In the genomic region with DNA sequence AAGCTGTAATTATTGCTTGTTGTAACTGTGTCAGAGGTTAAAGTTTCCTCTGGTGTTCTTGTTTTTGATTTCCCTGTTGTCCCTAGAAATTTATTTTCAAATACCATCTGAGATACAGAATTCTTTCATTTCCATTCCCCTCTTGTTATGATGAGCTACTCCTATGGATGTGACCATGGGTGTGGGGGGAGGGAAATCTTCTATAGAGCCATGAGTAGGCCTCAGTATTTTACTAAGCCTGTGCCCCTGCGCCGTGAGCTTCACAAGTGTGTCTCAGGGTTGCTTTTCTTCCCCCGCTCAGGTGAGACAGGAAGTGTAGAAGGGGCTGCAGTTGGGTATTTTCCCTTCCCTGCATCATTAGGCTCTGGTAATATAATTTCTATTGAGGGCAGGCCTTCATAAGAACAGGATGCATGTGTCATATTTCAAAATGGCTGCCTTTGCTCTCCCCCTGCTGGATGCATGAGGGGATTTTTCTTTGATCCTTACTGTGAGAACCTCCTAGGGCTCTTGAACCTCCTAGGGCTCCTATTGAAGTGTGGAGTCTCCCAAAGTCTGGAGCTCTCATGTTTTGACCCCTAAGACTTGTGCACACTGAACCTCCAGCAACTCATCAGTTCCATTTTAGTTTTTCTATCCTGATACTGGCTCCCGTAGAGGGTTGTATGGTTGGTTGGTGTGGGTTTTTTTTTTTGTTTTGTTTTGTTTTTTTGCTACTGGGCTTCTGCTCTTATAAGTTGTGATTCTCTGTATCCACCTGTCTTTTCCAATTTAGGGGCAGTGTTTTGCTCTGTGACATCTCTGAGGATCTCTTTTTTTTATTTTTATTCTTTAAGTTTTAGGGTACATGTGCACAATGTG, we compare ENCODE assay signal across 8 cellular contexts.
DNase-seq lines count a peak whose midpoint lies in the region; ATAC-seq, FAIRE-seq and TF ChIP-seq lines count a peak whose summit lies in the region.

No MANE protein-coding gene starts in this region.

- H2AFZ ChIP-seq in HepG2 (ENCODE audit: low read length), result no peak overlapping the region

- POLR2A ChIA-PET in HepG2 (lab: Yijun Ruan, JAX), result no interaction called here

- H3K36me3 ChIP-seq in body of pancreas (replicated peaks in 1 of 2; ENCODE audit: insufficient read depth in 1 of 2, low read depth in 2 of 2) (no peaks in the 10 kb centered on the region), HepG2 (replicated peaks in 1 of 2; ENCODE audit: control insufficient read depth in 1 of 2, insufficient read depth in 2 of 2, low read length in 2 of 2) (no peaks in the 10 kb centered on the region)

- no peaks in the 10 kb centered on the region for H3K79me2 ChIP-seq in HepG2 (ENCODE audit: insufficient read depth, low read length)

- DNase-seq in AG09309 (ENCODE audit: low read depth) (no peak), KG1 (lab: John Stamatoyannopoulos, UW) (peak; percentile 30), body of pancreas (peak in 3 of 4 donors; percentile 59 to 65 (median 64)), HepG2 (ENCODE audit: low spot score) (peak; percentile 16), NCI-H1048 (lab: John Stamatoyannopoulos, UW) (no peak), NCI-H128 (lab: John Stamatoyannopoulos, UW; ENCODE audit: unreplicated experiment) (no peak), activated T-cell treated with anti-CD3 and anti-CD28 coated beads for 4 hours (no peak)

- no peak for TF ChIP-seq POLR2A in body of pancreas (IDR thresholded peaks at IDR 0.05)
- TF ChIP-seq POLR2A in HepG2 (IDR thresholded peaks at IDR 0.05; ENCODE audit: insufficient read depth in 1 of 2, low read depth in 2 of 2, low read length in 2 of 2), result no peak

- TF ChIP-seq CTCF in AG09309 (IDR thresholded peaks at IDR 0.05; ENCODE audit: control insufficient read depth, insufficient read depth, low read depth, low read length, missing control alignments) (peak; percentile 55), body of pancreas (IDR thresholded peaks at IDR 0.05) (peak in 6 of 7 experiments; percentile 15 to 76 (median 58)), HepG2 (CRISPR knock-in tag; IDR thresholded peaks at IDR 0.05) (peak; percentile 64)

- no TSS peak for BruUV-seq in HepG2 (replicated peaks; lab: Mats Ljungman, UMichigan)

- H3K27me3 ChIP-seq in body of pancreas (no peaks in the 10 kb centered on the region), HepG2 (ENCODE audit: control insufficient read depth in 1 of 2, insufficient read depth in 2 of 2, low read length in 2 of 2) (no peaks in the 10 kb centered on the region)

- no peaks in the 10 kb centered on the region for H4K20me1 ChIP-seq in HepG2 (ENCODE audit: insufficient read depth, low read length)

- no peak overlapping the region for H3K9ac ChIP-seq in HepG2 (ENCODE audit: insufficient read depth, low read depth, low read length)

- no peak overlapping the region for H3K4me2 ChIP-seq in HepG2 (ENCODE audit: low read depth, low read length)

- H3K9me3 ChIP-seq in body of pancreas (no peaks in the 10 kb centered on the region), HepG2 (ENCODE audit: low read length) (no peaks in the 10 kb centered on the region)

- CTCF ChIA-PET in HepG2 (lab: Yijun Ruan, JAX; ENCODE audit: low intra/inter-chr PET ratio, low total read pairs), result interaction anchor here (0.7 to 2.4 kb wide), 3 partner anchors 161 to 334 kb away, joined by 3 to 10 read pairs (median 6); no protein-coding TSS in a partner anchor

- no peak for FAIRE-seq in HepG2 (lab: Jason Lieb, UNC)

- intact Hi-C loops in body of pancreas (cut with DNase I) (loop anchor here (5.0 kb wide), 1 partner anchor 156 kb away; no protein-coding TSS in a partner anchor), HepG2 (cut with micrococcal nuclease; ENCODE audit: unreplicated experiment) (loop anchor here (1.0 to 5.0 kb wide), 2 partner anchors 280 to 336 kb away; no protein-coding TSS in a partner anchor)

- H3K4me3 ChIP-seq in AG09309 (ENCODE audit: control insufficient read depth, low read depth, low read length) (no peak overlapping the region), body of pancreas (no peak overlapping the region), HepG2 (replicated peaks in 1 of 3; ENCODE audit: insufficient read depth in 1 of 3, low read depth in 2 of 3, low read length in 3 of 3) (no peak overlapping the region)

- ATAC-seq in GM18517 (IDR thresholded peaks at IDR 0.05; ENCODE audit: unreplicated experiment) (peak; percentile 84), body of pancreas (peak; percentile 68), HepG2 (peak; percentile 82)

- TF ChIP-seq RAD21 in HepG2 (CRISPR knock-in tag; IDR thresholded peaks at IDR 0.05), result no peak

- in situ Hi-C loops in HepG2 (cut with HindIII; ENCODE audit: extremely low pct_ligation_motif_present, low pct_unique_long_range_greater_than_20kb), result loop anchor here (10.0 to 25.0 kb wide), 2 partner anchors 164 to 291 kb away; no protein-coding TSS in a partner anchor

- H3K27ac ChIP-seq in body of pancreas (no peak overlapping the region), HepG2 (ENCODE audit: extremely low read length, insufficient read depth, low read length) (no peak overlapping the region)

- TF ChIP-seq EP300 in HepG2 (IDR thresholded peaks at IDR 0.05; ENCODE audit: low read depth in 2 of 2, low read length in 2 of 2) (no peak), HepG2 (CRISPR knock-in tag; IDR thresholded peaks at IDR 0.05; ENCODE audit: borderline replicate concordance) (no peak)

- H3K4me1 ChIP-seq in body of pancreas (no peaks in the 10 kb centered on the region), HepG2 (ENCODE audit: insufficient read depth, low read length) (no peaks in the 10 kb centered on the region)

- 69 to 96% methylated on average over 4 of the region's 4 CpGs for WGBS in body of pancreas, 2 donors
- WGBS in HepG2 (ENCODE audit: low lambda C conversion rate), result 75% methylated on average over 4 of the region's 4 CpGs

TF ChIP-seq in HepG2, 621 proteins besides CTCF, POLR2A, EP300 and RAD21:
- TF ChIP-seq SIX1 (CRISPR knock-in tag; IDR thresholded peaks at IDR 0.05; ENCODE audit: borderline replicate concordance) (0 out of 2 replicates have a peak, but pooled peaks have one; percentile 27), YY1 (IDR thresholded peaks at IDR 0.05; ENCODE audit: insufficient read depth, insufficient replicate concordance, low read depth, low read length) (peak; percentile 63), SMC3 (IDR thresholded peaks at IDR 0.05; ENCODE audit: low read length) (peak; percentile 55; the same call in 1 of the 2 replicates), ZNF605 (CRISPR knock-in tag; IDR thresholded peaks at IDR 0.05) (no peak), STAG1 (CRISPR knock-in tag; IDR thresholded peaks at IDR 0.05) (peak; percentile 48)

Comparison
In these comparisons a context has a peak if more than half of its experiments do, and no peak if none do; other contexts are left out.
1. DNase-seq: peak in KG1 (single experiment), body of pancreas (3 of 4) and HepG2 (single experiment); none in AG09309 (single experiment), NCI-H1048 (single experiment), NCI-H128 (single experiment) and activated T-cell treated with anti-CD3 and anti-CD28 coated beads for 4 hours (single experiment).
2. Peak in every context shown above with its lines, with median percentiles within 50 percentile points of each other: CTCF ChIP-seq and ATAC-seq.